32 cellular contexts compared by ENCODE assay signal in the genomic region with DNA sequence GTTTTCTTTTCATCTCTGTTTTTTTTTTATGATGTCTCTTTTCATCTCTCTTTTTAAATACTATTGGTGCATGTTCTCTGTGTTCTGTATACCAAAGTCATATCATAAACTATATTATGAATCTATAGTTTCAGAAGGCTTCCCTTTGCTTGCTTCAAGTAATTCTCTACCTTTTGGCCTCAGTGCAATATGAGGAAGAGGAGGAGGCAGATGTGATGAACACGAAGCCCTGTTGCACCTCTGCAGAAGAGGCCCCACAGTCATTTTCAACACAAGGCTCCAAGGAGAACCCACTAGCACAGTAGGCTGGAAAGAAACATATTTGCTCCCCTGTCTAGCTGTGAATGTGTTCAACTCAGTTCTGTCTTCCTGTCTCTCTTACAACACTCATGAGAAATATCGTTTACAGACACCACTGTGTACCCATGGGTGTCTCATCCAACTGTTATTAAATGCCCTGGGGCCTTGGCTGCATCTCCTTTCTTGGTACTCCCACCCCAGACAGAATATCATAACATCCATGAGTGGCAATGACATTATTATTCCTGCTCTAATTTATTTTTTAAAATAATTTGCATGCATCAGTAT.
"Had no signal": no experiment of that assay in that cellular context is flagged by ENCODE, and none has a peak within 500 bp of the region (broad histone marks: within the 10 kb centered on the region; RNA-seq: fewer than 3 reads in every experiment).

No MANE protein-coding gene starts in this region.

- H3K9me3 Mint-ChIP-seq: activated T-cell treated with anti-CD3 and anti-CD28 coated beads, Interleukin-2, amount 50 U/mL, for 4 hours; natural killer cell; stimulated activated naive B cell treated with anti-CD40 and anti-IgM and Interleukin-4, amounts not matched to agents 10 μg/mL and 1 μg/mL and 100 μg/mL, for 72 hours had no signal

- H3K9me3 ChIP-seq: adrenal gland, body of pancreas, psoas muscle, thyroid gland had no signal

- H3K9ac ChIP-seq: neural progenitor cell, parathyroid adenoma had no signal

- H3K27ac ChIP-seq: adrenal gland, body of pancreas, epithelial cell of prostate, esophagus squamous epithelium, left ventricle myocardium inferior, neural progenitor cell, parathyroid adenoma, psoas muscle, sigmoid colon, stomach, thyroid gland, upper lobe of left lung, WERI-Rb-1 had no signal

- ATAC-seq: activated CD4-positive, CD25-positive, alpha-beta regulatory T cell treated with anti-CD3 and anti-CD28 coated beads, Interleukin-2, amount 50 U/mL, for 24 hours; activated T-cell treated with anti-CD3 and anti-CD28 coated beads, Interleukin-2, amount 50 U/mL, for 4 hours; body of pancreas; natural killer cell; psoas muscle; stimulated activated naive B cell treated with anti-CD40 and anti-IgM and Interleukin-4, amounts not matched to agents 10 μg/mL and 1 μg/mL and 100 μg/mL, for 72 hours had no signal

- H3K4me1 Mint-ChIP-seq: activated CD4-positive, alpha-beta memory T cell treated with anti-CD3 and anti-CD28 coated beads, Interleukin-2, amount 10 ng/mL, durations not matched to agents 7 days and 5 days; activated CD4-positive, alpha-beta T cell treated with anti-CD3 and anti-CD28 coated beads, Interleukin-2, amount 10 ng/mL, durations not matched to agents 7 days and 5 days; natural killer cell had no signal

- H3K27me3 Mint-ChIP-seq: activated CD4-positive, alpha-beta memory T cell treated with anti-CD3 and anti-CD28 coated beads, Interleukin-2, amount 10 ng/mL, durations not matched to agents 7 days and 5 days; activated CD4-positive, alpha-beta T cell treated with anti-CD3 and anti-CD28 coated beads, Interleukin-2, amount 10 ng/mL, durations not matched to agents 7 days and 5 days; stimulated activated naive B cell treated with anti-CD40 and anti-IgM and Interleukin-4, amounts not matched to agents 10 μg/mL and 1 μg/mL and 100 μg/mL, for 72 hours had no signal

- H3K79me2 ChIP-seq: parathyroid adenoma had no signal

- H3K4me3 ChIP-seq: adrenal gland, body of pancreas, esophagus squamous epithelium, left ventricle myocardium inferior, lung, neural progenitor cell, psoas muscle, sigmoid colon, stomach, thyroid gland, upper lobe of left lung had no signal

- DNase-seq: activated CD4-positive, alpha-beta memory T cell treated with anti-CD3 and anti-CD28 coated beads, Interleukin-2, amount 10 ng/mL, durations not matched to agents 7 days and 5 days; activated CD4-positive, alpha-beta T cell treated with anti-CD3 and anti-CD28 coated beads, Interleukin-2, amount 10 ng/mL, durations not matched to agents 7 days and 5 days; activated CD8-positive, alpha-beta memory T cell treated with anti-CD3 and anti-CD28 coated beads, Interleukin-2, amount 50 U/mL, for 48 hours; activated naive CD4-positive, alpha-beta T cell; activated T-cell treated with anti-CD3 and anti-CD28 coated beads, Interleukin-2, amount 50 U/mL, for 4 hours; aorta; body of pancreas; dermis blood vessel endothelial cell; effector CD4-positive, alpha-beta T cell; esophagus squamous epithelium; kidney glomerular epithelial cell; left ventricle myocardium inferior; mesendoderm; natural killer cell; occipital lobe; psoas muscle; sigmoid colon; small intestine; stimulated activated CD4-positive, alpha-beta T cell treated with anti-CD3 and anti-CD28 coated beads, Interleukin-4, amount 100 ng/mL, for 24 hours; stimulated activated naive B cell treated with anti-CD40 and anti-IgM and Interleukin-4, amounts not matched to agents 10 μg/mL and 1 μg/mL and 100 μg/mL, for 72 hours; stomach; T1000; thyroid gland; upper lobe of left lung; WERI-Rb-1 had no signal

- H3K27me3 ChIP-seq: adrenal gland, body of pancreas, esophagus squamous epithelium, neural progenitor cell, sigmoid colon, stomach, thyroid gland, upper lobe of left lung had no signal

- H3K36me3 Mint-ChIP-seq: activated naive CD4-positive, alpha-beta T cell treated with anti-CD3 and anti-CD28 coated beads, Interleukin-2, amount 50 U/mL, for 72 hours; natural killer cell; neural progenitor cell; stimulated activated naive B cell treated with anti-CD40 and anti-IgM and Interleukin-4, amounts not matched to agents 10 μg/mL and 1 μg/mL and 100 μg/mL, for 72 hours had no signal

- H2AFZ ChIP-seq: neural progenitor cell, parathyroid adenoma had no signal

- H3K4me3 Mint-ChIP-seq: activated CD4-positive, alpha-beta memory T cell treated with anti-CD3 and anti-CD28 coated beads, Interleukin-2, amount 10 ng/mL, durations not matched to agents 7 days and 5 days; activated CD4-positive, alpha-beta T cell treated with anti-CD3 and anti-CD28 coated beads, Interleukin-2, amount 10 ng/mL, durations not matched to agents 7 days and 5 days; activated T-cell treated with anti-CD3 and anti-CD28 coated beads, Interleukin-2, amount 50 U/mL, for 4 hours; natural killer cell; stimulated activated naive B cell treated with anti-CD40 and anti-IgM and Interleukin-4, amounts not matched to agents 10 μg/mL and 1 μg/mL and 100 μg/mL, for 72 hours had no signal

- H3K4me1 ChIP-seq: adrenal gland, body of pancreas, esophagus squamous epithelium, left ventricle myocardium inferior, neural progenitor cell, parathyroid adenoma, psoas muscle, sigmoid colon, stomach, thyroid gland, upper lobe of left lung had no signal

- H3K27ac Mint-ChIP-seq: activated CD4-positive, alpha-beta memory T cell treated with anti-CD3 and anti-CD28 coated beads, Interleukin-2, amount 10 ng/mL, durations not matched to agents 7 days and 5 days; activated CD4-positive, alpha-beta T cell treated with anti-CD3 and anti-CD28 coated beads, Interleukin-2, amount 10 ng/mL, durations not matched to agents 7 days and 5 days; natural killer cell; neural progenitor cell; stimulated activated naive B cell treated with anti-CD40 and anti-IgM and Interleukin-4, amounts not matched to agents 10 μg/mL and 1 μg/mL and 100 μg/mL, for 72 hours had no signal

- H3K4me2 ChIP-seq: neural progenitor cell had no signal

- H3K36me3 ChIP-seq: adrenal gland, esophagus squamous epithelium, left ventricle myocardium inferior, neural progenitor cell, sigmoid colon, stomach, thyroid gland, upper lobe of left lung, WERI-Rb-1 had no signal
